ENCODE assay signal across 8 cellular contexts in the genomic region with DNA sequence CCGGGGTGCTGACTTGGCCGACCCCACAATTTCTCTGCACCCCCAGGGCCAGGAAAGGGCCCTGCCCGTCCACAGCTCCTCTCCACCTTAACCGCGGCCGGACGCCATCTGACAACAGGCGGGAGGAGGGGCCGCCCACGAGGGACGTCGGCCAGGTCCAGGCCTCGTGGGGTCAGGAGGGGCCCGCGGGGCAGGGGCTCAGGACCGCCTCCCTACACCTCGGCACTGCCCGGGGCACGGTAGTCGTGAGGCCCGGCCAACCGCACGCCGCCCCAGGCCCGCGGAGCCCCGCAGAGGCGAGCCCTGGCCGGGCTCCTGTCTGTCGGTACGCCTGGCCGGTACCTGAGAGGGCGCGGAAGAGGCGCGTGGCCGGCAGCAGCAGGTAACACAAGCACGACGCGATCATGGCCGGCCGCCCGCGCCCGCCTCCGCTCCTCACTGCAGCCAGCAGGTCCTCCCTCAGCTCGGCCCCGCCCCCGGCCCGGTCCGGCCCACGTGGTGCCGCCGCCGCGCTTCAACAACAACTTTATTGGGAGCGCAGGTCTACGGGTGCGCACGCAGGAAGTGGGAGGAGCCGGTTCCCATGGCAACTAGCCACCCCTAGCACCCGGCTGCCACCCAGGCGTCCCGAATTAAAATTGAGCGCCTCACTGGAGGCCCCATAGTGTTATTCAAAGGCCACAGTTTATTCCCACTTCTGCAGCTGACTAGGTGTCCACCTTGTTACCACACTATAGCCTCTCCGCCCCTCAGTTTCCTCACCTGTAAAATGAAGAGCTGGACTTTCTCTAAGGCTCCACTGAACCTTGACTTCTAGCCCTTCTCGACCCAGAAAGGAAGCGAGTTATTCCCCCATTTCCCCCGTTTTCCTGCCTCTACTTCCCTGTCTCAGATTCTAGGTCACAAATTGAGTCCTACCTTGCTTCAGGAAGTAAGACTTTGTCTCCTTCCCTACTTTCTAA. TPM values are rescaled to one million over a fixed set of nuclear protein-coding genes. Genes with fewer than 3 reads are reported as not detected.
A peak's percentile ranks its signal among the peaks of the same experiment; 100 is the strongest.
DNase-seq lines count a peak whose midpoint lies in the region; ATAC-seq and TF ChIP-seq lines count a peak whose summit lies in the region.

A gene with protein sequence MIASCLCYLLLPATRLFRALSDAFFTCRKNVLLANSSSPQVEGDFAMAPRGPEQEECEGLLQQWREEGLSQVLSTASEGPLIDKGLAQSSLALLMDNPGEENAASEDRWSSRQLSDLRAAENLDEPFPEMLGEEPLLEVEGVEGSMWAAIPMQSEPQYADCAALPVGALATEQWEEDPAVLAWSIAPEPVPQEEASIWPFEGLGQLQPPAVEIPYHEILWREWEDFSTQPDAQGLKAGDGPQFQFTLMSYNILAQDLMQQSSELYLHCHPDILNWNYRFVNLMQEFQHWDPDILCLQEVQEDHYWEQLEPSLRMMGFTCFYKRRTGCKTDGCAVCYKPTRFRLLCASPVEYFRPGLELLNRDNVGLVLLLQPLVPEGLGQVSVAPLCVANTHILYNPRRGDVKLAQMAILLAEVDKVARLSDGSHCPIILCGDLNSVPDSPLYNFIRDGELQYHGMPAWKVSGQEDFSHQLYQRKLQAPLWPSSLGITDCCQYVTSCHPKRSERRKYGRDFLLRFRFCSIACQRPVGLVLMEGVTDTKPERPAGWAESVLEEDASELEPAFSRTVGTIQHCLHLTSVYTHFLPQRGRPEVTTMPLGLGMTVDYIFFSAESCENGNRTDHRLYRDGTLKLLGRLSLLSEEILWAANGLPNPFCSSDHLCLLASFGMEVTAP (minus strand): TSS at position 461 of the 962 bp plus-strand sequence. CDS start 55 bp downstream, at position 406.

- peaks cover 21% of the 10 kb centered on the region for H3K4me1 Mint-ChIP-seq in activated CD4-positive, alpha-beta T cell treated with anti-CD3 and anti-CD28 coated beads, Interleukin-2, amount 10 ng/mL, durations not matched to agents 24 days and 14 days

- ATAC-seq in GM19328 (IDR thresholded peaks at IDR 0.05; ENCODE audit: unreplicated experiment) (peak; percentile 72), HG03520 (IDR thresholded peaks at IDR 0.05; ENCODE audit: unreplicated experiment) (peak; percentile 80)

- no peaks in the 10 kb centered on the region for H3K27me3 Mint-ChIP-seq in activated CD4-positive, alpha-beta T cell treated with anti-CD3 and anti-CD28 coated beads, Interleukin-2, amount 10 ng/mL, durations not matched to agents 24 days and 14 days

- peaks cover 2% of the 10 kb centered on the region for H3K36me3 ChIP-seq in BJ (ENCODE audit: control insufficient read depth, insufficient read depth, low read length)
- no peaks in the 10 kb centered on the region for H3K36me3 ChIP-seq in colonic mucosa

- H3K27ac ChIP-seq in colonic mucosa: peak within 1 kb of the TSS; percentile 71

- intact Hi-C loops in activated CD4-positive, alpha-beta T cell treated with anti-CD3 and anti-CD28 coated beads, Interleukin-2, amount 10 ng/mL, durations not matched to agents 24 days and 14 days (cut with micrococcal nuclease): loop anchor here (1.0 to 5.0 kb wide), 5 partner anchors 28 to 645 kb away; a partner anchor contains a TSS
- intact Hi-C loops in colonic mucosa (cut with DNase I): no loop called here

- H3K4me3 ChIP-seq in BJ (ENCODE audit: low read depth, low read length) (peak within 1 kb of the TSS; percentile 80), colonic mucosa (peak within 1 kb of the TSS; percentile 74)

- DNase-seq in BJ (ENCODE audit: low read depth) (peak; percentile 23), NCI-H526 treated with DMSO at 0.1 percent for 48 hours (lab: John Stamatoyannopoulos, UW) (peak; percentile 83), colonic mucosa (peak; percentile 95), kidney tubule cell (ENCODE audit: low spot score) (peak; percentile 95)
- peak; percentile 99 for DNase-seq in activated CD4-positive, alpha-beta T cell treated with anti-CD3 and anti-CD28 coated beads, Interleukin-2, amount 10 ng/mL, durations not matched to agents 24 days and 14 days
- peak; percentile 94 for DNase-seq in stimulated activated CD4-positive, alpha-beta T cell treated with anti-CD3 and anti-CD28 coated beads, Interleukin-1b, Interleukin-23, amount 100 ng/mL, for 1 hour (ENCODE audit: low read depth in 2 of 2)

- no peaks in the 10 kb centered on the region for H3K4me1 ChIP-seq in colonic mucosa

- H3K9ac ChIP-seq in colonic mucosa (ENCODE audit: low read depth in 2 of 2, low read length in 2 of 2): peak within 1 kb of the TSS; percentile 84 to 85

- no peaks in the 10 kb centered on the region for H3K9me3 Mint-ChIP-seq in activated CD4-positive, alpha-beta T cell treated with anti-CD3 and anti-CD28 coated beads, Interleukin-2, amount 10 ng/mL, durations not matched to agents 24 days and 14 days

- H3K27ac Mint-ChIP-seq in activated CD4-positive, alpha-beta T cell treated with anti-CD3 and anti-CD28 coated beads, Interleukin-2, amount 10 ng/mL, durations not matched to agents 24 days and 14 days: peak within 1 kb of the TSS; percentile 91

- peaks cover 9% of the 10 kb centered on the region for H3K36me3 Mint-ChIP-seq in activated CD4-positive, alpha-beta T cell treated with anti-CD3 and anti-CD28 coated beads, Interleukin-2, amount 10 ng/mL, durations not matched to agents 24 days and 14 days (ENCODE audit: low read depth)

- H3K4me3 Mint-ChIP-seq in activated CD4-positive, alpha-beta T cell treated with anti-CD3 and anti-CD28 coated beads, Interleukin-2, amount 10 ng/mL, durations not matched to agents 24 days and 14 days: peak within 1 kb of the TSS; percentile 98

- no peaks in the 10 kb centered on the region for H3K9me3 ChIP-seq in colonic mucosa

- CTCF ChIA-PET in BJ (lab: Yijun Ruan, JAX): interaction anchor here (0.9 to 4.6 kb wide), 6 partner anchors 13 to 102 kb away, joined by 3 to 34 read pairs (median 6); no protein-coding TSS in a partner anchor

- TF ChIP-seq CTCF in BJ (IDR thresholded peaks at IDR 0.05; ENCODE audit: insufficient read depth, low read depth, low read length): no peak
- no peak for TF ChIP-seq CTCF in colonic mucosa (IDR thresholded peaks at IDR 0.05)

- POLR2A ChIA-PET in BJ (lab: Charles Lee): no interaction called here

- peaks cover 4% of the 10 kb centered on the region for H3K27me3 ChIP-seq in BJ (ENCODE audit: control insufficient read depth, insufficient read depth, low read length)
- H3K27me3 ChIP-seq in colonic mucosa: no peaks in the 10 kb centered on the region

RNA-seq across cellular contexts. Expression of the gene that starts here (rescaled TPM):
- polyA plus RNA-seq in BJ (2011; rRNA removed): 14.0 and 16.8 TPM in 2 replicates
- 15.7 and 16.9 TPM in 2 replicates for polyA minus RNA-seq in BJ (2011; rRNA and poly(A)+ RNA removed)
- 16.4 and 17.2 TPM in 2 replicates for total RNA-seq in activated CD4-positive, alpha-beta T cell treated with anti-CD3 and anti-CD28 coated beads, Interleukin-2, amount 10 ng/mL, durations not matched to agents 24 days and 14 days
- total RNA-seq in colonic mucosa: 10 to 100 TPM; 10.7 to 15.3 TPM

Comparison
In these comparisons a context has a peak if more than half of its experiments do, and no peak if none do; other contexts are left out.
1. Peak in every context shown above with its lines: DNase-seq, ATAC-seq, H3K4me3 ChIP-seq and H3K27ac ChIP-seq.
2. DNase-seq: peak in every context shown above with its lines; median percentile 99 in activated CD4-positive, alpha-beta T cell treated with anti-CD3 and anti-CD28 coated beads, Interleukin-2, amount 10 ng/mL, durations not matched to agents 24 days and 14 days; 95 in colonic mucosa; 95 in kidney tubule cell; 94 in stimulated activated CD4-positive, alpha-beta T cell treated with anti-CD3 and anti-CD28 coated beads, Interleukin-1b, Interleukin-23, amount 100 ng/mL, for 1 hour; 83 in NCI-H526 treated with DMSO at 0.1 percent for 48 hours; 23 in BJ.